Comparison of ENCODE assay signal across 15 cellular contexts in genomic region chr22:19117111-19117512, GRCh38. TPM values are rescaled to one million over a fixed set of nuclear protein-coding genes. Genes with fewer than 3 reads are reported as not detected.
DNase-seq lines count a peak whose midpoint lies in the region; ATAC-seq and TF ChIP-seq lines count a peak whose summit lies in the region.
"Had no signal": no experiment of that assay in that cellular context is flagged by ENCODE, and none has a peak within 500 bp of the region (broad histone marks: within the 10 kb centered on the region; RNA-seq: fewer than 3 reads in every experiment).

No MANE protein-coding gene starts in this region.

- peak overlapping the region; percentile 52 for H3K27ac Mint-ChIP-seq in endodermal cell
- H3K27ac Mint-ChIP-seq in stimulated activated naive B cell treated with anti-CD40 and anti-IgM and Interleukin-4, amounts not matched to agents 10 μg/mL and 1 μg/mL and 100 μg/mL, for 72 hours = peak overlapping the region; percentile 20

- H3K27ac ChIP-seq in endodermal cell (ENCODE audit: low read depth, low read length) = no peak overlapping the region
- H3K27ac ChIP-seq: psoas muscle had no signal

- peak overlapping the region; percentile 6 for H3K9ac ChIP-seq in endodermal cell (ENCODE audit: extremely low read depth, low read length, poor library complexity, severe bottlenecking)

- H3K9me3 Mint-ChIP-seq in endodermal cell = no peaks in the 10 kb centered on the region
- no peaks in the 10 kb centered on the region for H3K9me3 Mint-ChIP-seq in stimulated activated naive B cell treated with anti-CD40 and anti-IgM and Interleukin-4, amounts not matched to agents 10 μg/mL and 1 μg/mL and 100 μg/mL, for 72 hours
- H3K9me3 Mint-ChIP-seq: H9 had no signal

- peaks cover 12% of the 10 kb centered on the region for H3K4me1 ChIP-seq in endodermal cell (ENCODE audit: control insufficient read depth, insufficient read depth, low read length)

- no peaks in the 10 kb centered on the region for H3K27me3 ChIP-seq in endodermal cell (ENCODE audit: control insufficient read depth, insufficient read depth, low read length, poor library complexity, severe bottlenecking)

- H3K36me3 ChIP-seq in endodermal cell (ENCODE audit: control insufficient read depth, insufficient read depth, low read length) = peaks cover 8% of the 10 kb centered on the region

- H3K36me3 Mint-ChIP-seq in endodermal cell (ENCODE audit: low read depth) = peaks cover 4% of the 10 kb centered on the region
- H3K36me3 Mint-ChIP-seq in stimulated activated naive B cell treated with anti-CD40 and anti-IgM and Interleukin-4, amounts not matched to agents 10 μg/mL and 1 μg/mL and 100 μg/mL, for 72 hours = peaks cover 11 to 14% of the 10 kb centered on the region in 2 donors

- no peak overlapping the region for H3K4me3 Mint-ChIP-seq in endodermal cell
- no peak overlapping the region for H3K4me3 Mint-ChIP-seq in stimulated activated naive B cell treated with anti-CD40 and anti-IgM and Interleukin-4, amounts not matched to agents 10 μg/mL and 1 μg/mL and 100 μg/mL, for 72 hours
- H3K4me3 Mint-ChIP-seq: H9 had no signal

- no peaks in the 10 kb centered on the region for H3K27me3 Mint-ChIP-seq in endodermal cell (ENCODE audit: insufficient read depth)
- no peaks in the 10 kb centered on the region for H3K27me3 Mint-ChIP-seq in stimulated activated naive B cell treated with anti-CD40 and anti-IgM and Interleukin-4, amounts not matched to agents 10 μg/mL and 1 μg/mL and 100 μg/mL, for 72 hours

- no peak for TF ChIP-seq CTCF in endodermal cell (conservative IDR thresholded peaks at IDR 0.05)

- H3K4me1 Mint-ChIP-seq in endodermal cell = peaks cover 37% of the 10 kb centered on the region
- peaks cover 56 to 72% of the 10 kb centered on the region in 2 donors for H3K4me1 Mint-ChIP-seq in stimulated activated naive B cell treated with anti-CD40 and anti-IgM and Interleukin-4, amounts not matched to agents 10 μg/mL and 1 μg/mL and 100 μg/mL, for 72 hours

- H3K4me3 ChIP-seq in endodermal cell (ENCODE audit: low read length) = peak overlapping the region; percentile 47
- H3K4me3 ChIP-seq: psoas muscle had no signal

- WGBS in endodermal cell (ENCODE audit: insufficient coverage in 1 of 2, insufficient read length in 1 of 2), 2 experiments = 81 to 100% methylated on average over 2 to 9 of the region's 9 CpGs

- no peak for ATAC-seq in stimulated activated naive B cell treated with anti-CD40 and anti-IgM and Interleukin-4, amounts not matched to agents 10 μg/mL and 1 μg/mL and 100 μg/mL, for 72 hours (replicated peaks)
- ATAC-seq in HG03139 (IDR thresholded peaks at IDR 0.05; ENCODE audit: unreplicated experiment) = no peak
- no peak for ATAC-seq in HG03565 (IDR thresholded peaks at IDR 0.05; ENCODE audit: unreplicated experiment)
- ATAC-seq: psoas muscle had no signal

- H3K9me3 ChIP-seq in endodermal cell (ENCODE audit: control insufficient read depth, low read length) = no peaks in the 10 kb centered on the region
- H3K9me3 ChIP-seq: psoas muscle had no signal

- DNase-seq in NCI-H748 treated with DMSO at 0.1 percent for 48 hours (lab: John Stamatoyannopoulos, UW) = peak; percentile 48
- DNase-seq in NCI-H748 (lab: John Stamatoyannopoulos, UW; ENCODE audit: unreplicated experiment) = no peak
- DNase-seq in NCI-H2196 (lab: John Stamatoyannopoulos, UW; ENCODE audit: unreplicated experiment) = peak; percentile 75
- no peak for DNase-seq in endodermal cell
- DNase-seq in stimulated activated naive B cell treated with anti-CD40 and anti-IgM and Interleukin-4, amounts not matched to agents 10 μg/mL and 1 μg/mL and 100 μg/mL, for 72 hours = no peak
- DNase-seq in activated effector memory CD4-positive, alpha-beta T cell treated with anti-CD3 and anti-CD28 coated beads, Interleukin-2, amount 50 U/mL, for 16 hours = no peak
- DNase-seq: activated T-cell treated with anti-CD3 and anti-CD28 coated beads for 4 hours; H9; psoas muscle; stimulated activated CD8-positive, alpha-beta memory T cell treated with anti-CD3 and anti-CD28 coated beads, Interleukin-4, amount 100 ng/mL, for 48 hours had no signal

RNA-seq across cellular contexts. Expression of gene DGCR2, which starts 5.1 kb away (rescaled TPM):
- 10 to 100 TPM; 54.6 to 62.9 TPM for total RNA-seq in endodermal cell
- polyA plus RNA-seq in endodermal cell (2013, experiment 1 of 2) = 47.4 TPM
- polyA plus RNA-seq in endodermal cell (2013, experiment 2 of 2) = 41.6 TPM

RNA-seq across cellular contexts. Expression of gene TSSK2, which starts 14.0 kb away (rescaled TPM):
- total RNA-seq in endodermal cell = not detected
- polyA plus RNA-seq in endodermal cell (2013, experiment 1 of 2) = not detected
- not detected for polyA plus RNA-seq in endodermal cell (2013, experiment 2 of 2)
- total RNA-seq: fibroblast of villous mesenchyme, H9, mesenteric fat pad, ureter had no signal

RNA-seq across cellular contexts. Expression of gene ESS2, which starts 27.3 kb away (rescaled TPM):
- 10 to 100 TPM; 14.5 to 14.8 TPM for total RNA-seq in endodermal cell
- 17.1 TPM for polyA plus RNA-seq in endodermal cell (2013, experiment 1 of 2)
- 15.0 TPM for polyA plus RNA-seq in endodermal cell (2013, experiment 2 of 2)

RNA-seq across cellular contexts. Expression of gene GSC2, which starts 33.0 kb away (rescaled TPM):
- not detected for total RNA-seq in endodermal cell
- not detected for polyA plus RNA-seq in endodermal cell (2013, experiment 1 of 2)
- not detected for polyA plus RNA-seq in endodermal cell (2013, experiment 2 of 2)
- total RNA-seq: fibroblast of villous mesenchyme, mesenteric fat pad, psoas muscle, ureter had no signal
- polyA plus RNA-seq: psoas muscle had no signal

Comparison
In these comparisons a context has a peak if more than half of its experiments do, and no peak if none do; other contexts are left out.
1. DNase-seq: peak in NCI-H748 treated with DMSO at 0.1 percent for 48 hours (single experiment) and NCI-H2196 (single experiment); none in NCI-H748 (single experiment), endodermal cell (single experiment), stimulated activated naive B cell treated with anti-CD40 and anti-IgM and Interleukin-4, amounts not matched to agents 10 μg/mL and 1 μg/mL and 100 μg/mL, for 72 hours (single experiment) and activated effector memory CD4-positive, alpha-beta T cell treated with anti-CD3 and anti-CD28 coated beads, Interleukin-2, amount 50 U/mL, for 16 hours (single experiment).